1 cellular context compared by ENCODE assay signal in genomic region chr11:117072517-117073218, GRCh38.
A peak's percentile ranks its signal among the peaks of the same experiment; 100 is the strongest.
TF ChIP-seq lines count a peak whose summit lies in the region.

No MANE protein-coding gene starts in this region.

TF ChIP-seq in K562, 482 proteins besides CTCF, POLR2A, EP300 and RAD21 (continued from another document):
- TF ChIP-seq BCLAF1 (IDR thresholded peaks at IDR 0.05; ENCODE audit: borderline replicate concordance in 1 of 2, control insufficient read depth in 1 of 2, low read depth in 2 of 2, low read length in 1 of 2), result no peak
- TF ChIP-seq FOXP4 (CRISPR knock-in tag; IDR thresholded peaks at IDR 0.05; ENCODE audit: borderline replicate concordance), result no peak
- TF ChIP-seq RBM15 (IDR thresholded peaks at IDR 0.05; ENCODE audit: insufficient read depth, low read length), result no peak
- TF ChIP-seq ZNF354B (CRISPR knock-in tag; IDR thresholded peaks at IDR 0.05), result no peak
- peak; percentile 70 for TF ChIP-seq TEAD4 (IDR thresholded peaks at IDR 0.05; ENCODE audit: low read length)
- no peak for TF ChIP-seq TEAD4 (CRISPR knock-in tag; IDR thresholded peaks at IDR 0.05; ENCODE audit: borderline replicate concordance)
- no peak for TF ChIP-seq ZNF274 (IDR thresholded peaks at IDR 0.05; ENCODE audit: borderline replicate concordance, low read depth, low read length)
- TF ChIP-seq MTA1 (IDR thresholded peaks at IDR 0.05; ENCODE audit: borderline replicate concordance), result peak; percentile 41; the same call in 1 of the 2 replicates
- no peak for TF ChIP-seq ZNF239 (CRISPR knock-in tag; IDR thresholded peaks at IDR 0.05)
- no peak for TF ChIP-seq CREB1 (IDR thresholded peaks at IDR 0.05)
- no peak for TF ChIP-seq CREB1 (CRISPR knock-in tag; IDR thresholded peaks at IDR 0.05)
